ENCODE assay signal across 8 cellular contexts in genomic region chr2:218068721-218069334, GRCh38. TPM values are rescaled to one million over a fixed set of nuclear protein-coding genes. Genes with fewer than 3 reads are reported as not detected.
A peak's percentile ranks its signal among the peaks of the same experiment; 100 is the strongest.
DNase-seq lines count a peak whose midpoint lies in the region; ATAC-seq and TF ChIP-seq lines count a peak whose summit lies in the region.
"Not testable (repeated sequence)": the region's sequence is repeated elsewhere in the genome, so short reads cannot be mapped to it uniquely, and the experiment has no call there.

Gene RUFY4 (plus strand): TSS chr2:218069253. CDS start chr2:218070606, 1,353 bp downstream.

- not testable (repeated sequence) for H3K9me3 Mint-ChIP-seq in CD4-positive, CD25-positive, alpha-beta regulatory T cell; activated CD4-positive, alpha-beta memory T cell treated with anti-CD3 and anti-CD28 coated beads for 36 hours

- intact Hi-C loops in activated CD4-positive, alpha-beta memory T cell treated with anti-CD3 and anti-CD28 coated beads for 36 hours (cut with micrococcal nuclease), result loop anchor here (1.0 to 2.0 kb wide), 2 partner anchors 32 to 284 kb away; no protein-coding TSS in a partner anchor

- DNase-seq in CD4-positive, CD25-positive, alpha-beta regulatory T cell, result peak; percentile 46 to 76 (median 74)
- peak; percentile 67 for DNase-seq in HK-2 (ENCODE audit: unreplicated experiment)
- DNase-seq in NCI-H774 (lab: John Stamatoyannopoulos, UW), result peak; percentile 70
- peak; percentile 75 for DNase-seq in activated CD4-positive, alpha-beta memory T cell treated with anti-CD3 and anti-CD28 coated beads for 36 hours
- DNase-seq in effector CD4-positive, alpha-beta T cell, result peak; percentile 41
- DNase-seq in lung (ENCODE audit: low spot score), result peak; percentile 58
- peak in 2 of 3 donors; percentile 10 to 34 for DNase-seq in stimulated activated CD4-positive, alpha-beta T cell treated with anti-CD3 and anti-CD28 coated beads, TNF-alpha, amount 100 ng/mL, for 1 hour (ENCODE audit: low read depth in 3 of 3, low spot score in 1 of 3)

- POLR2A ChIA-PET in activated CD4-positive, alpha-beta memory T cell treated with anti-CD3 and anti-CD28 coated beads for 36 hours (lab: Charles Lee), result not testable (repeated sequence)

- CTCF ChIA-PET in activated CD4-positive, alpha-beta memory T cell treated with anti-CD3 and anti-CD28 coated beads for 36 hours (lab: Charles Lee), result interaction anchor here (0.6 to 4.4 kb wide), 18 partner anchors 9 to 286 kb away, joined by 3 to 18 read pairs (median 5); no protein-coding TSS in a partner anchor

- H3K4me3 Mint-ChIP-seq in CD4-positive, CD25-positive, alpha-beta regulatory T cell, result peak within 1 kb of the TSS; percentile 33 to 76 (median 67)
- H3K4me3 Mint-ChIP-seq in activated CD4-positive, alpha-beta memory T cell treated with anti-CD3 and anti-CD28 coated beads for 36 hours, result peak within 1 kb of the TSS; percentile 52

- H3K27ac Mint-ChIP-seq in CD4-positive, CD25-positive, alpha-beta regulatory T cell, result peak within 1 kb of the TSS in 1 of 3 donors; percentile 85
- not testable (repeated sequence) for H3K27ac Mint-ChIP-seq in activated CD4-positive, alpha-beta memory T cell treated with anti-CD3 and anti-CD28 coated beads for 36 hours

- not testable (repeated sequence) for H3K27ac ChIP-seq in CD4-positive, CD25-positive, alpha-beta regulatory T cell (ENCODE audit: insufficient read depth, low read length, poor library complexity, severe bottlenecking); lung (ENCODE audit: low read depth in 1 of 2, low read length in 1 of 2)

- TF ChIP-seq CTCF in lung (IDR thresholded peaks at IDR 0.05; ENCODE audit: control extremely low read depth, extremely low read depth), result peak; percentile 70

- H3K36me3 Mint-ChIP-seq in CD4-positive, CD25-positive, alpha-beta regulatory T cell; activated CD4-positive, alpha-beta memory T cell treated with anti-CD3 and anti-CD28 coated beads for 36 hours: not testable (repeated sequence)

- peak; percentile 77 to 82 for ATAC-seq in CD4-positive, CD25-positive, alpha-beta regulatory T cell (ENCODE audit: low read depth in 2 of 2)
- peak; percentile 76 for ATAC-seq in GM19467 (IDR thresholded peaks at IDR 0.05; ENCODE audit: unreplicated experiment)
- ATAC-seq in lung (ENCODE audit: insufficient read depth, low FRiP score), result peak; percentile 83

- H3K4me1 ChIP-seq in CD4-positive, CD25-positive, alpha-beta regulatory T cell (ENCODE audit: control insufficient read depth, insufficient read depth, low read length, poor library complexity, severe bottlenecking); lung (ENCODE audit: control insufficient read depth in 2 of 2, insufficient read depth in 2 of 2, low read length in 2 of 2): not testable (repeated sequence)

- H3K9me3 ChIP-seq in CD4-positive, CD25-positive, alpha-beta regulatory T cell (ENCODE audit: control insufficient read depth in 2 of 2, low read length in 2 of 2); lung (ENCODE audit: control insufficient read depth in 2 of 2, insufficient read depth in 1 of 2, low read length in 1 of 2): not testable (repeated sequence)

- H3K27me3 Mint-ChIP-seq in CD4-positive, CD25-positive, alpha-beta regulatory T cell, result not testable (repeated sequence)
- H3K27me3 Mint-ChIP-seq in activated CD4-positive, alpha-beta memory T cell treated with anti-CD3 and anti-CD28 coated beads for 36 hours, result peaks cover 18% of the 10 kb centered on the region

- H3K4me1 Mint-ChIP-seq in CD4-positive, CD25-positive, alpha-beta regulatory T cell; activated CD4-positive, alpha-beta memory T cell treated with anti-CD3 and anti-CD28 coated beads for 36 hours (ENCODE audit: low read depth): not testable (repeated sequence)

- H3K27me3 ChIP-seq in CD4-positive, CD25-positive, alpha-beta regulatory T cell (ENCODE audit: control insufficient read depth, insufficient read depth, low read length); lung (ENCODE audit: control insufficient read depth, insufficient read depth): not testable (repeated sequence)

- 6 to 7% methylated on average over 14 to 15 of the region's 15 CpGs for WGBS in lung, 2 donors

- peak within 1 kb of the TSS; percentile 55 for H3K4me3 ChIP-seq in CD4-positive, CD25-positive, alpha-beta regulatory T cell (ENCODE audit: low read depth, low read length)
- H3K4me3 ChIP-seq in lung, result not testable (repeated sequence)

- not testable (repeated sequence) for H3K36me3 ChIP-seq in CD4-positive, CD25-positive, alpha-beta regulatory T cell (ENCODE audit: control insufficient read depth, insufficient read depth, low read length); lung (ENCODE audit: control insufficient read depth in 2 of 2, insufficient read depth in 2 of 2, low read length in 2 of 2)

RNA-seq across cellular contexts. Expression of gene RUFY4, which starts in this region (rescaled TPM):
- 2.1 TPM for total RNA-seq in CD4-positive, CD25-positive, alpha-beta regulatory T cell
- under 1 TPM in 1 of 4 donors, not detected in 3; 0.15 TPM for polyA plus RNA-seq in CD4-positive, CD25-positive, alpha-beta regulatory T cell
- total RNA-seq in activated CD4-positive, alpha-beta memory T cell treated with anti-CD3 and anti-CD28 coated beads for 36 hours, result 1 to 10 TPM in 1 of 2 experiments, under 1 TPM in 1; 0.93 to 1.8 TPM
- total RNA-seq in lung, result under 1 TPM; 0.15 to 0.31 TPM
- polyA plus RNA-seq in lung, result under 1 TPM; 0.43 to 0.57 TPM

Comparison
In these comparisons a context has a peak if more than half of its experiments do, and no peak if none do; other contexts are left out.
1. Peak in DNase-seq and ATAC-seq in lung; RNA of the gene not detected or under 1 TPM.
2. DNase-seq: peak in every context shown above with its lines; median percentile 75 in activated CD4-positive, alpha-beta memory T cell treated with anti-CD3 and anti-CD28 coated beads for 36 hours; 74 in CD4-positive, CD25-positive, alpha-beta regulatory T cell; 70 in NCI-H774; 67 in HK-2; 58 in lung; 41 in effector CD4-positive, alpha-beta T cell; 22 in stimulated activated CD4-positive, alpha-beta T cell treated with anti-CD3 and anti-CD28 coated beads, TNF-alpha, amount 100 ng/mL, for 1 hour.